In genomic region chr4:169663402-169663801, GRCh38 we compare ENCODE assay signal across 1 cellular context.
TF ChIP-seq lines count a peak whose summit lies in the region.

No MANE protein-coding gene starts in this region.

TF ChIP-seq in K562, 482 proteins besides CTCF, POLR2A, EP300 and RAD21:
- peak; percentile 70 for TF ChIP-seq ZNF121 (CRISPR knock-in tag; conservative IDR thresholded peaks at IDR 0.05)
- TF ChIP-seq PREB (CRISPR knock-in tag; IDR thresholded peaks at IDR 0.05): no peak
- TF ChIP-seq KDM1A (IDR thresholded peaks at IDR 0.05): 0 out of 4 replicates have a peak, but pooled peaks of 1 of the 2 experiments have one; percentile 21
- 0 out of 2 replicates have a peak, but pooled peaks have one; percentile 22 for TF ChIP-seq BCOR (IDR thresholded peaks at IDR 0.05)
- TF ChIP-seq PHF20 (IDR thresholded peaks at IDR 0.05; ENCODE audit: partially characterized antibody): no peak
- TF ChIP-seq ZNF766 (CRISPR knock-in tag; conservative IDR thresholded peaks at IDR 0.05): no peak
